ENCODE assay signal across 12 cellular contexts in genomic region chr16:23857256-23857891, GRCh38. TPM values are rescaled to one million over a fixed set of nuclear protein-coding genes. Genes with fewer than 3 reads are reported as not detected.
DNase-seq lines count a peak whose midpoint lies in the region; ATAC-seq and TF ChIP-seq lines count a peak whose summit lies in the region.
"Had no signal": no experiment of that assay in that cellular context is flagged by ENCODE, and none has a peak within 500 bp of the region (broad histone marks: within the 10 kb centered on the region; RNA-seq: fewer than 3 reads in every experiment).

No MANE protein-coding gene starts in this region.

- H2BK12ac ChIP-seq in H9 (ENCODE audit: insufficient read length, low read depth, low read length) = no peak overlapping the region

- peak in 1 of 2 donors; percentile 28 for DNase-seq in cardiac muscle cell (ENCODE audit: low read depth in 1 of 2, low spot score in 1 of 2)
- no peak for DNase-seq in right atrium auricular region (ENCODE audit: low spot score)
- no peak for DNase-seq in OCI-LY7 (ENCODE audit: low spot score)
- DNase-seq in right cardiac atrium = no peak
- DNase-seq in upper lobe of right lung = no peak
- DNase-seq in NCI-H2029 treated with DMSO at 0.1 percent for 48 hours (lab: John Stamatoyannopoulos, UW) = no peak
- no peak for DNase-seq in central memory CD4-positive, alpha-beta T cell
- DNase-seq in H9 = no peak
- DNase-seq: activated T-cell treated with anti-CD3 and anti-CD28 coated beads, Interleukin-2, amount 50 U/mL, for 1 hour; effector CD4-positive, alpha-beta T cell; GM23248; NK-92 treated with Interleukin-12 subunit alpha and Interleukin-12 subunit beta, amount 100 ng/mL, for 24 hours had no signal

- no peaks in the 10 kb centered on the region; a peak in 1 of 7 replicates for H3K36me3 Mint-ChIP-seq in H9 (ENCODE audit: insufficient read depth in 1 of 3, low read depth in 3 of 3)

- H3K4me1 ChIP-seq in cardiac muscle cell (ENCODE audit: low read depth) (peaks cover 18% of the 10 kb centered on the region), right atrium auricular region (no peaks in the 10 kb centered on the region), OCI-LY7 (ENCODE audit: insufficient read depth, low read length, poor library complexity, severe bottlenecking) (peaks cover 93% of the 10 kb centered on the region), right cardiac atrium (ENCODE audit: control insufficient read depth, insufficient read depth, low read length) (no peaks in the 10 kb centered on the region), upper lobe of right lung (peaks cover 26% of the 10 kb centered on the region), H9 (ENCODE audit: insufficient read depth, low read length) (no peaks in the 10 kb centered on the region)

- no peak overlapping the region for H2BK5ac ChIP-seq in H9 (ENCODE audit: insufficient read length, low read length)

- no peaks in the 10 kb centered on the region for H3K23me2 ChIP-seq in H9 (ENCODE audit: insufficient read length, low read depth, low read length, poor library complexity, severe bottlenecking)

- peaks cover 13 to 16% of the 10 kb centered on the region in 2 experiments for H3K4me1 Mint-ChIP-seq in H9

- H3K4ac ChIP-seq in H9 (ENCODE audit: low read depth, low read length) = no peak overlapping the region

- H3K9me3 Mint-ChIP-seq in H9 = no peaks in the 10 kb centered on the region

- no peak overlapping the region for H3K9ac ChIP-seq in H9 (ENCODE audit: extremely low read depth, insufficient read length, low read length)
- H3K9ac ChIP-seq: GM23248 had no signal

- POLR2A ChIA-PET in OCI-LY7 (lab: Charles Lee) = interaction anchor here (1.2 to 7.4 kb wide), 3 partner anchors 10 to 16 kb away, joined by 4 to 83 read pairs (median 8); no protein-coding TSS in a partner anchor

- no peaks in the 10 kb centered on the region for H3K79me1 ChIP-seq in H9 (ENCODE audit: insufficient read depth, low read depth, low read length, poor library complexity, severe bottlenecking)

- H3K27ac ChIP-seq in cardiac muscle cell (peak overlapping the region; percentile 64), right atrium auricular region (no peak overlapping the region), OCI-LY7 (ENCODE audit: low read depth, low read length, poor library complexity, severe bottlenecking) (no peak overlapping the region), right cardiac atrium (ENCODE audit: low read length) (no peak overlapping the region), upper lobe of right lung (no peak overlapping the region), H9 (ENCODE audit: insufficient read length, low read depth, low read length) (no peak overlapping the region)
- H3K27ac ChIP-seq: GM23248 had no signal

- BruUV-seq in OCI-LY7 (replicated peaks; lab: Mats Ljungman, UMichigan) = no TSS peak

- no peak overlapping the region for H2BK120ac ChIP-seq in H9 (ENCODE audit: low read depth, low read length, poor library complexity, severe bottlenecking)

- H3K79me2 ChIP-seq in OCI-LY7 (ENCODE audit: insufficient read depth, low read depth, low read length) (peaks cover 19% of the 10 kb centered on the region; the same call in 1 of the 2 replicates), H9 (ENCODE audit: insufficient read depth, low read length) (no peaks in the 10 kb centered on the region)

- CTCF ChIA-PET in OCI-LY7 (lab: Charles Lee; ENCODE audit: unreplicated experiment) = no interaction called here

- H2BK15ac ChIP-seq in H9 (ENCODE audit: low read depth, low read length) = no peak overlapping the region

- no peak overlapping the region; a peak in 1 of 7 replicates for H3K27ac Mint-ChIP-seq in H9

- no peaks in the 10 kb centered on the region for H3K9me2 ChIP-seq in OCI-LY7 (ENCODE audit: insufficient read depth, low read length)

- H3K18ac ChIP-seq in H9 (ENCODE audit: insufficient read length, low read depth, low read length) = no peak overlapping the region

- H3K4me3 Mint-ChIP-seq in H9 = no peak overlapping the region

- H2AFZ ChIP-seq in OCI-LY7 (ENCODE audit: low read length) (no peak overlapping the region), H9 (ENCODE audit: low read length) (no peak overlapping the region)
- H2AFZ ChIP-seq: GM23248 had no signal

- no peak overlapping the region for H3K23ac ChIP-seq in H9 (ENCODE audit: insufficient read length, low read depth, low read length)

- 22% methylated on average over 11 of the region's 11 CpGs for WGBS in right cardiac atrium
- no CpG with 5 or more reads among the region's 11 CpGs for WGBS in H9 (ENCODE audit: extremely low coverage, insufficient read length, low lambda C conversion rate)

- no peaks in the 10 kb centered on the region for H3K36me3 ChIP-seq in cardiac muscle cell
- H3K36me3 ChIP-seq in right atrium auricular region = no peaks in the 10 kb centered on the region
- peaks cover 7% of the 10 kb centered on the region for H3K36me3 ChIP-seq in OCI-LY7 (ENCODE audit: insufficient read depth, low read length)
- H3K36me3 ChIP-seq in upper lobe of right lung = no peaks in the 10 kb centered on the region

- H3K4me3 ChIP-seq in cardiac muscle cell (no peak overlapping the region), right atrium auricular region (no peak overlapping the region), OCI-LY7 (ENCODE audit: low read depth, low read length, poor library complexity, severe bottlenecking) (no peak overlapping the region), right cardiac atrium (ENCODE audit: low read length) (no peak overlapping the region), upper lobe of right lung (no peak overlapping the region)
- H3K4me3 ChIP-seq: GM23248 had no signal

- ATAC-seq in right cardiac atrium = peak; percentile 50 to 83
- peak; percentile 51 for ATAC-seq in upper lobe of right lung

- peaks cover 96% of the 10 kb centered on the region for H3K27me3 Mint-ChIP-seq in H9 (ENCODE audit: low read depth)

- no peak overlapping the region for H3T11ph ChIP-seq in H9 (ENCODE audit: low read length)

- intact Hi-C loops in OCI-LY7 (cut with micrococcal nuclease; ENCODE audit: unreplicated experiment) (no loop called here), right cardiac atrium (cut with DNase I) (loop anchor here in 1 of 4 donors (10.0 kb wide), 1 partner anchor 57 kb away; no protein-coding TSS in a partner anchor), upper lobe of right lung (cut with DNase I) (no loop called here)

- H3K27me3 ChIP-seq in cardiac muscle cell (no peaks in the 10 kb centered on the region), right atrium auricular region (no peaks in the 10 kb centered on the region), right cardiac atrium (ENCODE audit: control insufficient read depth, insufficient read depth) (no peaks in the 10 kb centered on the region), upper lobe of right lung (no peaks in the 10 kb centered on the region), H9 (ENCODE audit: insufficient read depth, low read length) (no peaks in the 10 kb centered on the region)

- no peak overlapping the region for H4K8ac ChIP-seq in H9 (replicated peaks; ENCODE audit: insufficient read length, low read depth, low read length)

- H4K20me1 ChIP-seq in OCI-LY7 (ENCODE audit: insufficient read depth, low read length) = no peaks in the 10 kb centered on the region
- H4K20me1 ChIP-seq in H9 (ENCODE audit: control insufficient read depth, insufficient read depth, insufficient read length) = no peaks in the 10 kb centered on the region

- H2AK5ac ChIP-seq in H9 (ENCODE audit: insufficient read length, low read length) = no peak overlapping the region

- H3K4me2 ChIP-seq in OCI-LY7 (ENCODE audit: low read length) (peak overlapping the region; percentile 0; the same call in 1 of the 2 replicates), H9 (ENCODE audit: insufficient read depth, insufficient read length, low read length) (no peak overlapping the region)

- H3K56ac ChIP-seq in H9 (ENCODE audit: insufficient read length, low read depth, low read length) = no peak overlapping the region

- no peak overlapping the region for H4K91ac ChIP-seq in H9 (ENCODE audit: insufficient read length, low read depth, low read length)

- H3K9me3 ChIP-seq in cardiac muscle cell (ENCODE audit: low read depth) = no peaks in the 10 kb centered on the region
- no peaks in the 10 kb centered on the region for H3K9me3 ChIP-seq in right atrium auricular region
- peaks cover 16% of the 10 kb centered on the region; the same call in 1 of the 2 replicates for H3K9me3 ChIP-seq in OCI-LY7 (ENCODE audit: low read length)
- H3K9me3 ChIP-seq in right cardiac atrium (ENCODE audit: control insufficient read depth, low read length) = no peaks in the 10 kb centered on the region
- H3K9me3 ChIP-seq in upper lobe of right lung = no peaks in the 10 kb centered on the region
- no peaks in the 10 kb centered on the region for H3K9me3 ChIP-seq in H9 (ENCODE audit: control insufficient read depth, low read depth, low read length)

- no peak overlapping the region for H4K5ac ChIP-seq in H9 (ENCODE audit: insufficient read length, low read depth, low read length)

- TF ChIP-seq CTCF in cardiac muscle cell (IDR thresholded peaks at IDR 0.05; ENCODE audit: low read depth, low read length) = no peak
- no peak for TF ChIP-seq CTCF in right atrium auricular region (IDR thresholded peaks at IDR 0.05)
- TF ChIP-seq CTCF in OCI-LY7 (conservative IDR thresholded peaks at IDR 0.05; ENCODE audit: low read length) = no peak
- no peak for TF ChIP-seq CTCF in upper lobe of right lung (IDR thresholded peaks at IDR 0.05)
- TF ChIP-seq CTCF in H9 (conservative IDR thresholded peaks at IDR 0.05) = no peak

- H2BK20ac ChIP-seq in H9 (ENCODE audit: low read depth, low read length, poor library complexity, severe bottlenecking) = no peak overlapping the region

- no peak overlapping the region; the same call in 1 of the 2 replicates for H3K14ac ChIP-seq in H9 (ENCODE audit: insufficient read depth, low read length)

RNA-seq across cellular contexts. Expression of gene PRKCB, which starts 21.6 kb away (rescaled TPM):
- total RNA-seq in cardiac muscle cell (0.66 and 1.6 TPM in 2 replicates), right atrium auricular region (1 to 10 TPM in 1 of 2 donors, under 1 TPM in 1; 0.93 to 3.1 TPM), OCI-LY7 (2022) (44.5 and 51.6 TPM in 2 replicates), right cardiac atrium (1 to 10 TPM; 2.8 to 4.1 (median 3.7) TPM), upper lobe of right lung (25.2 TPM), H9 (2021) (7.0 and 7.7 TPM in 2 replicates)
- polyA plus RNA-seq in cardiac muscle cell (1.5 and 1.6 TPM in 2 replicates), right cardiac atrium (0.41 TPM)
- total RNA-seq in OCI-LY7 (2014; rRNA removed; shearing (Covaris generic)) = 21.0 and 24.2 TPM in 2 replicates
- total RNA-seq: GM23248 had no signal
- polyA plus RNA-seq: GM23248 had no signal
